17 cellular contexts compared by ENCODE assay signal in the genomic region with DNA sequence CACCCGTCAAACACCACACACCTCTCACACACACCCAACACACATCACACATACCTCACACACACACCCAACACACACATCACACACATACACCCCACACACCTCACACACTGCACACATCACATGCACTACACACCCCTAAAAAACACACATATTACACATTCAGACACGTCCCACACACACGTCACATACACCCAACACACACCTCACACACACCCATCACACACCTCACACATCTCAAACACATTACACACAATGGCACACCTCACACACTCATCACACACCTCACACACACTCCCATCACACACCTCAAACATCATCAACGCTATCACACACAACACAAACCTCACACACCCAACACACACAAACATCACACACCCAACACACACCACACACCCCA.
DNase-seq lines count a peak whose midpoint lies in the region; ATAC-seq, FAIRE-seq and TF ChIP-seq lines count a peak whose summit lies in the region.
"Had no signal": no experiment of that assay in that cellular context is flagged by ENCODE, and none has a peak within 500 bp of the region (broad histone marks: within the 10 kb centered on the region; RNA-seq: fewer than 3 reads in every experiment).

No MANE protein-coding gene starts in this region.

- 98 to 100% methylated on average over 3 to 4 of the region's 4 CpGs for WGBS in IMR-90 (ENCODE audit: extremely low coverage in 2 of 2, insufficient read length in 1 of 2), 2 experiments
- 80% methylated on average over 4 of the region's 4 CpGs for WGBS in GM12878 (ENCODE audit: insufficient coverage, insufficient replicate concordance, low lambda C conversion rate, missing lambda C conversion rate)
- WGBS in trophoblast cell (ENCODE audit: extremely low coverage, insufficient coverage, insufficient read length): 100% methylated on average over 4 of the region's 4 CpGs

- H2BK12ac ChIP-seq in trophoblast cell (ENCODE audit: low read length): peak overlapping the region; percentile 97

- H3K79me2 ChIP-seq in GM12878 (ENCODE audit: control insufficient read depth, insufficient read depth, low read length): no peaks in the 10 kb centered on the region
- H3K79me2 ChIP-seq in trophoblast cell (ENCODE audit: control insufficient read depth, insufficient read depth, low read length, poor library complexity): peaks cover 10% of the 10 kb centered on the region

- no peak overlapping the region for H2AK9ac ChIP-seq in IMR-90 (replicated peaks; ENCODE audit: low read depth, low read length, poor library complexity)

- H3K4me1 ChIP-seq in IMR-90 (ENCODE audit: control insufficient read depth, insufficient read depth, low read length): no peaks in the 10 kb centered on the region
- H3K4me1 ChIP-seq in GM12878 (ENCODE audit: control insufficient read depth, insufficient read depth, low read length): peaks cover 6% of the 10 kb centered on the region
- H3K4me1 ChIP-seq in trophoblast cell (ENCODE audit: control insufficient read depth in 1 of 2, insufficient read depth in 2 of 2, low read length in 2 of 2): peaks cover 27 to 38% of the 10 kb centered on the region in 2 experiments
- H3K4me1 ChIP-seq: Caco-2 had no signal

- peaks cover 12% of the 10 kb centered on the region for H3K4me1 Mint-ChIP-seq in activated CD8-positive, alpha-beta memory T cell treated with anti-CD3 and anti-CD28 coated beads, Interleukin-2, amount 10 ng/mL, durations not matched to agents 7 days and 5 days

- no peak overlapping the region for H2BK15ac ChIP-seq in IMR-90 (ENCODE audit: low read depth, low read length)

- no peak overlapping the region for H4K5ac ChIP-seq in IMR-90 (ENCODE audit: low read depth, low read length)

- H3K4me3 ChIP-seq in IMR-90 (ENCODE audit: insufficient read depth, low read depth, low read length) (no peak overlapping the region), GM12878 (no peak overlapping the region), trophoblast cell (ENCODE audit: low read depth, low read length) (no peak overlapping the region)

- no peaks in the 10 kb centered on the region for H3K79me1 ChIP-seq in IMR-90 (ENCODE audit: low read depth in 1 of 2, low read length in 2 of 2)
- H3K79me1 ChIP-seq in trophoblast cell (ENCODE audit: low read length): peaks cover 30% of the 10 kb centered on the region

- dilution Hi-C loops in IMR-90 (cut with HindIII; ENCODE audit: low sequenced_read_pairs, unreplicated experiment): no loop called here

- no peak overlapping the region for H3K27ac Mint-ChIP-seq in activated CD8-positive, alpha-beta memory T cell treated with anti-CD3 and anti-CD28 coated beads, Interleukin-2, amount 10 ng/mL, durations not matched to agents 7 days and 5 days
- H3K27ac Mint-ChIP-seq: CD14-positive monocyte; CD8-positive, alpha-beta T cell had no signal

- TF ChIP-seq RAD21 in IMR-90 (IDR thresholded peaks at IDR 0.05; ENCODE audit: low read length) (no peak), GM12878 (IDR thresholded peaks at IDR 0.05; ENCODE audit: insufficient read depth, low read depth, low read length) (no peak)

- no peak overlapping the region for H2AK5ac ChIP-seq in IMR-90 (ENCODE audit: low read depth, low read length)
- peak overlapping the region; percentile 89 for H2AK5ac ChIP-seq in trophoblast cell (ENCODE audit: low read length)

- H4K91ac ChIP-seq in IMR-90 (ENCODE audit: insufficient read depth, low read depth, low read length) (no peak overlapping the region), trophoblast cell (ENCODE audit: low read depth, low read length) (peak overlapping the region; percentile 91)

- TF ChIP-seq EP300 in GM12878 (IDR thresholded peaks at IDR 0.05; ENCODE audit: borderline replicate concordance in 1 of 2, control insufficient read depth in 1 of 2, low read depth in 2 of 2, low read length in 2 of 2): no peak

- SMC1A ChIA-PET in GM12878 (lab: Charles Lee; ENCODE audit: uncharacterized antibody, unreplicated experiment): no interaction called here

- POLR2A ChIA-PET in IMR-90 (lab: Charles Lee; ENCODE audit: unreplicated experiment) (no interaction called here), GM12878 (lab: Charles Lee) (no interaction called here)

- H4K8ac ChIP-seq in IMR-90 (ENCODE audit: low read depth in 2 of 2, low read length in 2 of 2): no peak overlapping the region
- no peak overlapping the region for H4K8ac ChIP-seq in trophoblast cell (ENCODE audit: low read depth, low read length)

- H3K27me3 Mint-ChIP-seq in activated CD8-positive, alpha-beta memory T cell treated with anti-CD3 and anti-CD28 coated beads, Interleukin-2, amount 10 ng/mL, durations not matched to agents 7 days and 5 days: no peaks in the 10 kb centered on the region

- no peak overlapping the region for H3K56ac ChIP-seq in IMR-90 (ENCODE audit: extremely low read depth, insufficient read depth, low read length)

- H3K4me2 ChIP-seq in IMR-90 (ENCODE audit: low read depth, low read length) (no peak overlapping the region), GM12878 (ENCODE audit: control insufficient read depth, insufficient read depth) (no peak overlapping the region), trophoblast cell (ENCODE audit: low read length) (no peak overlapping the region)

- intact Hi-C loops in IMR-90 (cut with micrococcal nuclease) (no loop called here), GM12878 (cut with micrococcal nuclease; ENCODE audit: unreplicated experiment) (no loop called here)

- no peak overlapping the region for H2BK120ac ChIP-seq in IMR-90 (ENCODE audit: low read depth, low read length)
- peak overlapping the region; percentile 88 for H2BK120ac ChIP-seq in trophoblast cell (ENCODE audit: insufficient read depth, low read length, poor library complexity)

- TF ChIP-seq POLR2A in IMR-90 (IDR thresholded peaks at IDR 0.05; ENCODE audit: low read depth, low read length) (no peak), GM12878 (IDR thresholded peaks at IDR 0.05; ENCODE audit: low read depth, low read length) (no peak)

- peak; percentile 61 for FAIRE-seq in GM12878 (lab: Jason Lieb, UNC)
- FAIRE-seq: GM19239, H54 had no signal

- peak; percentile 45 for DNase-seq in activated CD8-positive, alpha-beta memory T cell treated with anti-CD3 and anti-CD28 coated beads for 24 hours
- DNase-seq in activated CD8-positive, alpha-beta memory T cell treated with anti-CD3 and anti-CD28 coated beads, Interleukin-2, amount 10 ng/mL, durations not matched to agents 7 days and 5 days: no peak
- DNase-seq in IMR-90 (no peak), GM12878 (ENCODE audit: low read depth, low spot score) (no peak), trophoblast cell (no peak), NCI-H2081 treated with DMSO at 0.1 percent for 48 hours (lab: John Stamatoyannopoulos, UW) (no peak)
- DNase-seq: Caco-2; CD8-positive, alpha-beta T cell; DND-41; GF-D8; KBM-7 had no signal

- H3K27me3 ChIP-seq in IMR-90 (ENCODE audit: control insufficient read depth, insufficient read depth, low read length) (peaks cover 2% of the 10 kb centered on the region; the same call in 1 of the 2 replicates), GM12878 (replicated peaks in 1 of 2; ENCODE audit: control insufficient read depth in 2 of 2, insufficient read depth in 2 of 2, low read length in 1 of 2) (no peaks in the 10 kb centered on the region), trophoblast cell (ENCODE audit: insufficient read depth, low read length) (no peaks in the 10 kb centered on the region)

- H3K4ac ChIP-seq in IMR-90 (ENCODE audit: low read depth, low read length) (no peak overlapping the region), trophoblast cell (ENCODE audit: low read depth, low read length) (peak overlapping the region; percentile 60)

- RAD21 ChIA-PET in GM12878 (lab: Charles Lee; ENCODE audit: unreplicated experiment): no interaction called here

- H4K20me1 ChIP-seq in IMR-90 (ENCODE audit: insufficient read depth, low read length): no peaks in the 10 kb centered on the region
- no peaks in the 10 kb centered on the region for H4K20me1 ChIP-seq in GM12878 (ENCODE audit: control insufficient read depth, insufficient read depth)

- BruUV-seq in IMR-90 (replicated peaks; lab: Mats Ljungman, UMichigan): no TSS peak
- no TSS peak for BruUV-seq in GM12878 (replicated peaks; lab: Mats Ljungman, UMichigan)

- H3K23ac ChIP-seq in IMR-90 (ENCODE audit: low read depth, low read length) (no peak overlapping the region), trophoblast cell (ENCODE audit: low read length) (peak overlapping the region; percentile 62)

- peak overlapping the region; percentile 92 for H2BK5ac ChIP-seq in IMR-90 (ENCODE audit: low read depth, low read length, poor library complexity, severe bottlenecking)
- H2BK5ac ChIP-seq in trophoblast cell (ENCODE audit: low read depth, low read length, poor library complexity): peak overlapping the region; percentile 79

- H3K9me1 ChIP-seq in IMR-90 (ENCODE audit: insufficient read depth, low read length): peaks cover 9% of the 10 kb centered on the region

- H3K36me3 ChIP-seq in IMR-90 (ENCODE audit: control insufficient read depth, insufficient read depth, low read length) (no peaks in the 10 kb centered on the region), GM12878 (ENCODE audit: control insufficient read depth in 2 of 2, insufficient read depth in 2 of 2, low read length in 1 of 2) (no peaks in the 10 kb centered on the region), trophoblast cell (ENCODE audit: control insufficient read depth in 1 of 2, insufficient read depth in 2 of 2, low read length in 2 of 2) (no peaks in the 10 kb centered on the region)

- in situ Hi-C loops in IMR-90 (cut with MboI; ENCODE audit: low sequenced_read_pairs) (no loop called here), GM12878 (cut with MboI) (no loop called here)

- peaks cover 4% of the 10 kb centered on the region for H3K9me3 Mint-ChIP-seq in activated CD8-positive, alpha-beta memory T cell treated with anti-CD3 and anti-CD28 coated beads, Interleukin-2, amount 10 ng/mL, durations not matched to agents 7 days and 5 days (ENCODE audit: low read depth)
- H3K9me3 Mint-ChIP-seq: CD8-positive, alpha-beta T cell had no signal

- no peak overlapping the region for H3K4me3 Mint-ChIP-seq in activated CD8-positive, alpha-beta memory T cell treated with anti-CD3 and anti-CD28 coated beads, Interleukin-2, amount 10 ng/mL, durations not matched to agents 7 days and 5 days
- H3K4me3 Mint-ChIP-seq: CD14-positive monocyte; CD8-positive, alpha-beta T cell had no signal

- no peak overlapping the region for H2BK20ac ChIP-seq in IMR-90 (ENCODE audit: low read depth, low read length)

- no peak for TF ChIP-seq CTCF in IMR-90 (conservative IDR thresholded peaks at IDR 0.05; ENCODE audit: low read depth, low read length)
- TF ChIP-seq CTCF in GM12878 (IDR thresholded peaks at IDR 0.05 in 2 of 3, conservative IDR thresholded peaks at IDR 0.05 in 1 of 3; ENCODE audit: control insufficient read depth in 2 of 3, extremely low read depth in 1 of 3, insufficient read depth in 1 of 3, low read depth in 3 of 3, low read length in 3 of 3): no peak

- no peak overlapping the region for H2AFZ ChIP-seq in IMR-90 (replicated peaks; ENCODE audit: low read length, poor library complexity)
- no peak overlapping the region for H2AFZ ChIP-seq in GM12878 (ENCODE audit: control insufficient read depth, low read depth, low read length)
- no peak overlapping the region for H2AFZ ChIP-seq in trophoblast cell (ENCODE audit: insufficient read depth, low read length, poor library complexity)

- H3K9ac ChIP-seq in IMR-90 (ENCODE audit: low read depth, low read length) (no peak overlapping the region), GM12878 (ENCODE audit: control insufficient read depth, insufficient read depth, low read length) (no peak overlapping the region), trophoblast cell (ENCODE audit: low read length) (no peak overlapping the region)

- H3K14ac ChIP-seq in IMR-90 (replicated peaks; ENCODE audit: low read depth, low read length) (no peak overlapping the region), trophoblast cell (ENCODE audit: low read length) (peak overlapping the region; percentile 93)

- H4K12ac ChIP-seq in trophoblast cell (ENCODE audit: low read depth, low read length): no peak overlapping the region

- no peak overlapping the region for H3K18ac ChIP-seq in IMR-90 (ENCODE audit: low read depth, low read length)
- H3K18ac ChIP-seq in trophoblast cell (ENCODE audit: low read length): peak overlapping the region; percentile 83

- CTCF ChIA-PET in activated CD8-positive, alpha-beta memory T cell treated with anti-CD3 and anti-CD28 coated beads, Interleukin-2, amount 10 ng/mL, durations not matched to agents 7 days and 5 days (lab: Charles Lee): no interaction called here
- CTCF ChIA-PET in IMR-90 (lab: Yijun Ruan, JAX) (no interaction called here), GM12878 (lab: Yijun Ruan, JAX) (no interaction called here)

- H3K9me3 ChIP-seq in IMR-90 (ENCODE audit: control insufficient read depth, insufficient read depth, low read length): peaks cover 2% of the 10 kb centered on the region; the same call in 1 of the 2 replicates
- H3K9me3 ChIP-seq in GM12878 (replicated peaks; ENCODE audit: control insufficient read depth, insufficient read depth, low read length): no peaks in the 10 kb centered on the region; the same call in 2 of the 3 replicates
- peaks cover 15% of the 10 kb centered on the region for H3K9me3 ChIP-seq in trophoblast cell (ENCODE audit: insufficient read depth, low read depth, low read length)

- peaks cover 5% of the 10 kb centered on the region for H3K36me3 Mint-ChIP-seq in activated CD8-positive, alpha-beta memory T cell treated with anti-CD3 and anti-CD28 coated beads, Interleukin-2, amount 10 ng/mL, durations not matched to agents 7 days and 5 days
- H3K36me3 Mint-ChIP-seq: CD8-positive, alpha-beta T cell had no signal

- ATAC-seq in activated CD8-positive, alpha-beta memory T cell treated with anti-CD3 and anti-CD28 coated beads, Interleukin-2, amount 10 ng/mL, durations not matched to agents 7 days and 5 days: no peak
- ATAC-seq in IMR-90 (ENCODE audit: low read depth): no peak
- no peak for ATAC-seq in GM12878
- ATAC-seq in GM18870 (IDR thresholded peaks at IDR 0.05; ENCODE audit: unreplicated experiment): no peak
- ATAC-seq in GM21381 (IDR thresholded peaks at IDR 0.05; ENCODE audit: unreplicated experiment): no peak
- ATAC-seq: CD8-positive, alpha-beta T cell had no signal

- no peak overlapping the region for H3K27ac ChIP-seq in IMR-90 (ENCODE audit: insufficient read depth, low read length)
- no peak overlapping the region for H3K27ac ChIP-seq in GM12878 (ENCODE audit: control insufficient read depth, insufficient read depth)
- no peak overlapping the region for H3K27ac ChIP-seq in trophoblast cell (ENCODE audit: low read depth, low read length)
- H3K27ac ChIP-seq: 22Rv1 had no signal
